In genomic region chr1:220696863-220697231, GRCh38 we compare ENCODE assay signal across 22 cellular contexts. TPM values are rescaled to one million over a fixed set of nuclear protein-coding genes. Genes with fewer than 3 reads are reported as not detected.
A peak's percentile ranks its signal among the peaks of the same experiment; 100 is the strongest.
DNase-seq lines count a peak whose midpoint lies in the region; ATAC-seq and TF ChIP-seq lines count a peak whose summit lies in the region.
"Had no signal": no experiment of that assay in that cellular context is flagged by ENCODE, and none has a peak within 500 bp of the region (broad histone marks: within the 10 kb centered on the region; RNA-seq: fewer than 3 reads in every experiment).

No MANE protein-coding gene starts in this region.

- peaks cover under 1% of the 10 kb centered on the region for H3K4me1 Mint-ChIP-seq in activated CD8-positive, alpha-beta T cell treated with anti-CD3 and anti-CD28 coated beads, Interleukin-2, amount 10 ng/mL, durations not matched to agents 7 days and 5 days (ENCODE audit: low read depth)

- H3K79me2 ChIP-seq in SK-N-SH (ENCODE audit: insufficient read depth): no peaks in the 10 kb centered on the region

- H3K9ac ChIP-seq in SK-N-SH: no peak overlapping the region

- no peak overlapping the region for H3K27ac Mint-ChIP-seq in activated CD8-positive, alpha-beta T cell treated with anti-CD3 and anti-CD28 coated beads, Interleukin-2, amount 10 ng/mL, durations not matched to agents 7 days and 5 days
- H3K27ac Mint-ChIP-seq: CD4-positive, alpha-beta T cell; naive B cell had no signal

- H3K27me3 ChIP-seq in SK-N-SH (ENCODE audit: insufficient read depth) (no peaks in the 10 kb centered on the region), BE2C (peaks cover 12% of the 10 kb centered on the region)
- H3K27me3 ChIP-seq: right atrium auricular region, transverse colon had no signal

- CTCF ChIA-PET in SK-N-SH (lab: Yijun Ruan, JAX): interaction anchor here (1.5 kb wide), 1 partner anchor 79 kb away, joined by 7 read pairs; no protein-coding TSS in a partner anchor
- CTCF ChIA-PET in activated CD8-positive, alpha-beta T cell treated with anti-CD3 and anti-CD28 coated beads, Interleukin-2, amount 10 ng/mL, durations not matched to agents 7 days and 5 days (lab: Charles Lee): interaction anchor here (1.3 kb wide), 1 partner anchor 37 kb away, joined by 5 read pairs; no protein-coding TSS in a partner anchor

- H3K36me3 ChIP-seq in SK-N-SH (replicated peaks in 1 of 2; ENCODE audit: control insufficient read depth in 1 of 2, insufficient read depth in 2 of 2, low read length in 1 of 2): no peaks in the 10 kb centered on the region
- no peaks in the 10 kb centered on the region for H3K36me3 ChIP-seq in BE2C
- H3K36me3 ChIP-seq: cardiac muscle cell, transverse colon had no signal

- H3K9me3 Mint-ChIP-seq in activated CD8-positive, alpha-beta T cell treated with anti-CD3 and anti-CD28 coated beads, Interleukin-2, amount 10 ng/mL, durations not matched to agents 7 days and 5 days (ENCODE audit: insufficient read depth): no peaks in the 10 kb centered on the region
- H3K9me3 Mint-ChIP-seq: CD4-positive, alpha-beta T cell had no signal

- peak; percentile 27 for DNase-seq in GM03348 (ENCODE audit: low spot score)
- no peak for DNase-seq in SK-N-SH
- peak; percentile 38 to 60 for DNase-seq in foreskin fibroblast
- DNase-seq in pons (ENCODE audit: low spot score): peak; percentile 5
- no peak for DNase-seq in activated CD8-positive, alpha-beta T cell treated with anti-CD3 and anti-CD28 coated beads, Interleukin-2, amount 10 ng/mL, durations not matched to agents 7 days and 5 days
- no peak for DNase-seq in NCI-H1105 (lab: John Stamatoyannopoulos, UW)
- DNase-seq in BE2C: no peak
- no peak for DNase-seq in cerebellar cortex (ENCODE audit: low spot score)
- DNase-seq: activated CD4-positive, CD25-positive, alpha-beta regulatory T cell treated with anti-CD3 and anti-CD28 coated beads, Interleukin-2, amount 50 U/mL, for 72 hours; activated naive CD4-positive, alpha-beta T cell treated with anti-CD3 and anti-CD28 coated beads, Interleukin-2, amount 50 U/mL, for 16 hours; CD4-positive, alpha-beta T cell; heart right ventricle; left ventricle myocardium inferior; naive B cell; NCI-H146; NCI-H510A; stimulated activated CD4-positive, alpha-beta T cell treated with anti-CD3 and anti-CD28 coated beads, Interleukin-2, amount 100 ng/mL, for 24 hours; stimulated activated CD8-positive, alpha-beta memory T cell treated with anti-CD3 and anti-CD28 coated beads, Interleukin-4, amount 100 ng/mL, for 48 hours; transverse colon had no signal

- H3K4me2 ChIP-seq in SK-N-SH: no peak overlapping the region

- TF ChIP-seq EP300 in SK-N-SH (IDR thresholded peaks at IDR 0.05; ENCODE audit: borderline replicate concordance in 1 of 2, low read depth in 1 of 2, low read length in 1 of 2): no peak

- H3F3A ChIP-seq in SK-N-SH (replicated peaks; ENCODE audit: insufficient read depth): no peaks in the 10 kb centered on the region

- H4K20me1 ChIP-seq in SK-N-SH (ENCODE audit: insufficient read depth): no peaks in the 10 kb centered on the region

- no peak for ATAC-seq in activated CD8-positive, alpha-beta T cell treated with anti-CD3 and anti-CD28 coated beads, Interleukin-2, amount 10 ng/mL, durations not matched to agents 7 days and 5 days

- TF ChIP-seq RAD21 in SK-N-SH (IDR thresholded peaks at IDR 0.05; ENCODE audit: low read length): no peak

- H3K4me3 ChIP-seq in SK-N-SH (ENCODE audit: low read depth in 2 of 2, low read length in 1 of 2) (no peak overlapping the region), foreskin fibroblast (ENCODE audit: low read depth in 1 of 2, low read length in 2 of 2) (no peak overlapping the region), BE2C (ENCODE audit: low read depth, low read length) (no peak overlapping the region)
- H3K4me3 ChIP-seq: cardiac muscle cell, heart right ventricle, left ventricle myocardium inferior, right atrium auricular region, transverse colon had no signal

- no peaks in the 10 kb centered on the region for H3K4me1 ChIP-seq in SK-N-SH (ENCODE audit: control insufficient read depth in 1 of 2, insufficient read depth in 2 of 2, low read depth in 1 of 2, low read length in 1 of 2)
- H3K4me1 ChIP-seq in BE2C: no peaks in the 10 kb centered on the region

- H3K36me3 Mint-ChIP-seq in activated CD8-positive, alpha-beta T cell treated with anti-CD3 and anti-CD28 coated beads, Interleukin-2, amount 10 ng/mL, durations not matched to agents 7 days and 5 days (ENCODE audit: low read depth): no peaks in the 10 kb centered on the region
- H3K36me3 Mint-ChIP-seq: naive B cell had no signal

- TF ChIP-seq CTCF in SK-N-SH (IDR thresholded peaks at IDR 0.05) (no peak), foreskin fibroblast (IDR thresholded peaks at IDR 0.05; ENCODE audit: low read depth, low read length) (no peak), BE2C (IDR thresholded peaks at IDR 0.05; ENCODE audit: low read depth, low read length) (no peak)

- H3K9me3 ChIP-seq in SK-N-SH (no peaks in the 10 kb centered on the region), BE2C (no peaks in the 10 kb centered on the region)
- H3K9me3 ChIP-seq: heart right ventricle, left ventricle myocardium inferior, right atrium auricular region, transverse colon had no signal

- no peaks in the 10 kb centered on the region for H3K9me2 ChIP-seq in SK-N-SH

- no peak overlapping the region for H3K4me3 Mint-ChIP-seq in activated CD8-positive, alpha-beta T cell treated with anti-CD3 and anti-CD28 coated beads, Interleukin-2, amount 10 ng/mL, durations not matched to agents 7 days and 5 days
- H3K4me3 Mint-ChIP-seq: CD4-positive, alpha-beta T cell; naive B cell had no signal

- 77% methylated on average over 9 of the region's 9 CpGs for WGBS in SK-N-SH (ENCODE audit: low lambda C conversion rate)

- no peak overlapping the region for H3K27ac ChIP-seq in SK-N-SH (ENCODE audit: low read depth in 2 of 2, low read length in 1 of 2)
- H3K27ac ChIP-seq: cardiac muscle cell, heart right ventricle, left ventricle myocardium inferior, right atrium auricular region, transverse colon had no signal

- no peak overlapping the region for H2AFZ ChIP-seq in SK-N-SH (ENCODE audit: low read depth)

- POLR2A ChIA-PET in SK-N-SH (lab: Yijun Ruan, JAX): no interaction called here
- POLR2A ChIA-PET in activated CD8-positive, alpha-beta T cell treated with anti-CD3 and anti-CD28 coated beads, Interleukin-2, amount 10 ng/mL, durations not matched to agents 7 days and 5 days (lab: Charles Lee): no interaction called here

- peaks cover 7% of the 10 kb centered on the region for H3K27me3 Mint-ChIP-seq in activated CD8-positive, alpha-beta T cell treated with anti-CD3 and anti-CD28 coated beads, Interleukin-2, amount 10 ng/mL, durations not matched to agents 7 days and 5 days (ENCODE audit: low read depth)

TF ChIP-seq in SK-N-SH, 30 proteins besides CTCF, POLR2A, EP300 and RAD21 (continues in another document):
- TF ChIP-seq TCF12 (IDR thresholded peaks at IDR 0.05) (no peak), CHD2 (IDR thresholded peaks at IDR 0.05; ENCODE audit: low read length, partially characterized antibody) (no peak), MXI1 (IDR thresholded peaks at IDR 0.05; ENCODE audit: low read depth, low read length) (no peak), TAF1 (IDR thresholded peaks at IDR 0.05; ENCODE audit: borderline replicate concordance, low read depth, low read length) (no peak), EZH2phosphoT487 (IDR thresholded peaks at IDR 0.05; ENCODE audit: borderline replicate concordance, low read depth) (no peak), GABPA (IDR thresholded peaks at IDR 0.05; ENCODE audit: low read depth) (no peak), JUND (IDR thresholded peaks at IDR 0.05) (0 out of 2 replicates have a peak, but pooled peaks have one; percentile 35), FOSL2 (IDR thresholded peaks at IDR 0.05; ENCODE audit: borderline replicate concordance, low read depth) (0 out of 2 replicates have a peak, but pooled peaks have one; percentile 24), NFIC (IDR thresholded peaks at IDR 0.05; ENCODE audit: borderline replicate concordance) (no peak), FOXM1 (IDR thresholded peaks at IDR 0.05; ENCODE audit: low read depth) (no peak), NRF1 (IDR thresholded peaks at IDR 0.05; ENCODE audit: low read depth, low read length) (no peak), GATA2 (CRISPR knock-in tag; IDR thresholded peaks at IDR 0.05) (no peak), POLR2AphosphoS5 (IDR thresholded peaks at IDR 0.05; ENCODE audit: low read depth, low read length) (no peak)
- TF ChIP-seq, protein P1, sequence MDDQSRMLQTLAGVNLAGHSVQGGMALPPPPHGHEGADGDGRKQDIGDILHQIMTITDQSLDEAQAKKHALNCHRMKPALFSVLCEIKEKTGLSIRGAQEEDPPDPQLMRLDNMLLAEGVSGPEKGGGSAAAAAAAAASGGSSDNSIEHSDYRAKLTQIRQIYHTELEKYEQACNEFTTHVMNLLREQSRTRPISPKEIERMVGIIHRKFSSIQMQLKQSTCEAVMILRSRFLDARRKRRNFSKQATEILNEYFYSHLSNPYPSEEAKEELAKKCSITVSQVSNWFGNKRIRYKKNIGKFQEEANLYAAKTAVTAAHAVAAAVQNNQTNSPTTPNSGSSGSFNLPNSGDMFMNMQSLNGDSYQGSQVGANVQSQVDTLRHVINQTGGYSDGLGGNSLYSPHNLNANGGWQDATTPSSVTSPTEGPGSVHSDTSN (IDR thresholded peaks at IDR 0.05): no peak
- TF ChIP-seq, protein P2, sequence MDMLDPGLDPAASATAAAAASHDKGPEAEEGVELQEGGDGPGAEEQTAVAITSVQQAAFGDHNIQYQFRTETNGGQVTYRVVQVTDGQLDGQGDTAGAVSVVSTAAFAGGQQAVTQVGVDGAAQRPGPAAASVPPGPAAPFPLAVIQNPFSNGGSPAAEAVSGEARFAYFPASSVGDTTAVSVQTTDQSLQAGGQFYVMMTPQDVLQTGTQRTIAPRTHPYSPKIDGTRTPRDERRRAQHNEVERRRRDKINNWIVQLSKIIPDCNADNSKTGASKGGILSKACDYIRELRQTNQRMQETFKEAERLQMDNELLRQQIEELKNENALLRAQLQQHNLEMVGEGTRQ (IDR thresholded peaks at IDR 0.05; ENCODE audit: borderline replicate concordance, low read depth, low read length): no peak

RNA-seq across cellular contexts. Expression of gene C1orf115, which starts 6.7 kb away (rescaled TPM):
- polyA plus RNA-seq in SK-N-SH (2012; rRNA removed): 4.0 and 4.2 TPM in 2 replicates
- 3.8 and 4.9 TPM in 2 replicates for polyA plus RNA-seq in SK-N-SH (2012; cell fraction: cytosol; rRNA removed)
- polyA plus RNA-seq in SK-N-SH (2012; cell fraction: nucleus; rRNA removed): 1.8 and 2.1 TPM in 2 replicates
- under 1 TPM; 0.08 to 0.10 TPM for total RNA-seq in activated CD8-positive, alpha-beta T cell treated with anti-CD3 and anti-CD28 coated beads, Interleukin-2, amount 10 ng/mL, durations not matched to agents 7 days and 5 days
- polyA plus RNA-seq in BE2C (2012; ENCODE audit: insufficient read depth, insufficient read length, low read depth): not detected

RNA-seq across cellular contexts. Expression of gene MTARC2, which starts 51.3 kb away (rescaled TPM):
- polyA plus RNA-seq in SK-N-SH (2012; rRNA removed): 6.0 and 6.1 TPM in 2 replicates
- 4.2 and 4.4 TPM in 2 replicates for polyA plus RNA-seq in SK-N-SH (2012; cell fraction: cytosol; rRNA removed)
- polyA plus RNA-seq in SK-N-SH (2012; cell fraction: nucleus; rRNA removed): 19.4 and 19.6 TPM in 2 replicates
- not detected for total RNA-seq in activated CD8-positive, alpha-beta T cell treated with anti-CD3 and anti-CD28 coated beads, Interleukin-2, amount 10 ng/mL, durations not matched to agents 7 days and 5 days
- not detected for polyA plus RNA-seq in BE2C (2012; ENCODE audit: insufficient read depth, insufficient read length, low read depth)
- total RNA-seq: CD4-positive, alpha-beta T cell; T-helper 1 cell treated with Interleukin-12 subunit alpha and Interleukin-12 subunit beta and Interleukin-4 antibody, amounts not matched to agents 30 ng/mL and 1 ng/mL, for 36 hours had no signal

Comparison
In these comparisons a context has a peak if more than half of its experiments do, and no peak if none do; other contexts are left out.
1. DNase-seq: peak in GM03348 (single experiment), foreskin fibroblast (2 of 2) and pons (single experiment); none in SK-N-SH (single experiment), activated CD8-positive, alpha-beta T cell treated with anti-CD3 and anti-CD28 coated beads, Interleukin-2, amount 10 ng/mL, durations not matched to agents 7 days and 5 days (single experiment), NCI-H1105 (single experiment), BE2C (single experiment) and cerebellar cortex (single experiment).